8 cellular contexts compared by ENCODE assay signal in genomic region chr10:99993994-99994689, GRCh38. TPM values are rescaled to one million over a fixed set of nuclear protein-coding genes. Genes with fewer than 3 reads are reported as not detected.
A peak's percentile ranks its signal among the peaks of the same experiment; 100 is the strongest.
DNase-seq lines count a peak whose midpoint lies in the region; ATAC-seq and TF ChIP-seq lines count a peak whose summit lies in the region.

No MANE protein-coding gene starts in this region.

- no peaks in the 10 kb centered on the region for H3K9me2 ChIP-seq in GM23248 (ENCODE audit: insufficient read depth)

- no peak for TF ChIP-seq CTCF in fibroblast of the aortic adventitia (IDR thresholded peaks at IDR 0.05; ENCODE audit: insufficient read depth, low read length)

- H3K36me3 ChIP-seq in GM23248 (ENCODE audit: low read depth) = peaks cover 13% of the 10 kb centered on the region; the same call in 1 of the 2 replicates

- no peaks in the 10 kb centered on the region for H3K9me3 ChIP-seq in GM23248 (ENCODE audit: low read depth)

- H3K27ac ChIP-seq in GM23248 = peak overlapping the region; percentile 67

- in situ Hi-C loops in GM23248 (cut with MboI) = no loop called here

- WGBS in GM23248 (ENCODE audit: low coverage in 1 of 2, low lambda C conversion rate in 2 of 2, missing lambda C conversion rate in 2 of 2), 2 experiments = 2 to 4% methylated on average over 7 of the region's 7 CpGs

- H3K4me3 ChIP-seq in GM23248 = peak overlapping the region; percentile 15
- H3K4me3 ChIP-seq in fibroblast of the aortic adventitia (ENCODE audit: low read depth, low read length) = no peak overlapping the region
- H3K4me3 ChIP-seq in skeletal muscle cell (ENCODE audit: low read depth, low read length) = peak overlapping the region; percentile 7

- peaks cover 100% of the 10 kb centered on the region for H3K79me2 ChIP-seq in GM23248 (ENCODE audit: insufficient read depth)

- H3K4me2 ChIP-seq in GM23248 (ENCODE audit: unreplicated experiment) = peak overlapping the region; percentile 31

- H3K4me1 ChIP-seq in GM23248 (ENCODE audit: insufficient read depth) = peaks cover 35% of the 10 kb centered on the region

- no peak overlapping the region for H2AFZ ChIP-seq in GM23248

- no peaks in the 10 kb centered on the region for H4K20me1 ChIP-seq in GM23248 (ENCODE audit: insufficient read depth)

- DNase-seq in GDM1 (lab: John Stamatoyannopoulos, UW) (peak; percentile 80), GM23248 (peak; percentile 85), NCI-H446 treated with DMSO at 0.1 percent for 48 hours (lab: John Stamatoyannopoulos, UW) (peak; percentile 57), fibroblast of the aortic adventitia (ENCODE audit: low read depth) (peak; percentile 89), skeletal muscle cell (ENCODE audit: low read depth) (peak; percentile 96)
- peak; percentile 35 for DNase-seq in activated CD8-positive, alpha-beta memory T cell treated with anti-CD3 and anti-CD28 coated beads, Interleukin-2, amount 50 U/mL, for 1 hour (ENCODE audit: extremely low read depth)

- peaks cover 35% of the 10 kb centered on the region for H3F3A ChIP-seq in GM23248 (ENCODE audit: insufficient read depth)

- H3K27me3 ChIP-seq in GM23248 (replicated peaks; ENCODE audit: insufficient read depth) = no peaks in the 10 kb centered on the region

- H3K9ac ChIP-seq in GM23248 = peak overlapping the region; percentile 41

- ATAC-seq in HG02840 (IDR thresholded peaks at IDR 0.05; ENCODE audit: low FRiP score, unreplicated experiment) = no peak
- no peak for ATAC-seq in HG02571 (IDR thresholded peaks at IDR 0.05; ENCODE audit: unreplicated experiment)

RNA-seq across cellular contexts. Expression of gene DNMBP, which starts 15.6 kb away (rescaled TPM):
- total RNA-seq in GM23248 (2014; rRNA removed; shearing (Covaris generic)) = 18.5 and 22.4 TPM in 2 replicates
- 12.4 and 12.6 TPM in 2 replicates for polyA plus RNA-seq in GM23248 (2016; fragmentation: Nextera tagmentation; extraction: Ambion mirVana)
- total RNA-seq in fibroblast of the aortic adventitia (ENCODE audit: low replicate concordance) = 24.9 and 62.4 TPM in 2 replicates

Comparison
In these comparisons a context has a peak if more than half of its experiments do, and no peak if none do; other contexts are left out.
1. DNase-seq: peak in every context shown above with its lines; median percentile 96 in skeletal muscle cell; 89 in fibroblast of the aortic adventitia; 85 in GM23248; 80 in GDM1; 57 in NCI-H446 treated with DMSO at 0.1 percent for 48 hours; 35 in activated CD8-positive, alpha-beta memory T cell treated with anti-CD3 and anti-CD28 coated beads, Interleukin-2, amount 50 U/mL, for 1 hour.